ENCODE assay signal across 31 cellular contexts in genomic region chr7:29454899-29455451, GRCh38.
"Had no signal": no experiment of that assay in that cellular context is flagged by ENCODE, and none has a peak within 500 bp of the region (broad histone marks: within the 10 kb centered on the region; RNA-seq: fewer than 3 reads in every experiment).

No MANE protein-coding gene starts in this region.

- H3K27ac Mint-ChIP-seq: activated CD4-positive, alpha-beta T cell treated with anti-CD3 and anti-CD28 coated beads for 36 hours; activated naive CD8-positive, alpha-beta T cell treated with anti-CD3 and anti-CD28 coated beads for 36 hours; activated T-cell treated with anti-CD3 and anti-CD28 coated beads, Interleukin-2, amount 50 U/mL, for 72 hours; naive thymus-derived CD4-positive, alpha-beta T cell; stimulated activated memory B cell treated with anti-CD40 and anti-IgM and Interleukin-4, amounts not matched to agents 10 μg/mL and 1 μg/mL and 100 μg/mL, for 72 hours; stimulated activated naive CD8-positive, alpha-beta T cell treated with anti-CD3 and anti-CD28 coated beads, Interleukin-15, amount 100 ng/mL, for 72 hours had no signal

- H3K36me3 Mint-ChIP-seq: activated naive CD8-positive, alpha-beta T cell treated with anti-CD3 and anti-CD28 coated beads for 36 hours; naive thymus-derived CD4-positive, alpha-beta T cell; stimulated activated memory B cell treated with anti-CD40 and anti-IgM and Interleukin-4, amounts not matched to agents 10 μg/mL and 1 μg/mL and 100 μg/mL, for 72 hours had no signal

- DNase-seq: activated CD4-positive, alpha-beta T cell treated with anti-CD3 and anti-CD28 coated beads for 36 hours; activated CD4-positive, CD25-positive, alpha-beta regulatory T cell; activated naive CD4-positive, alpha-beta T cell; activated naive CD8-positive, alpha-beta T cell treated with anti-CD3 and anti-CD28 coated beads for 36 hours; activated T-cell treated with anti-CD3 and anti-CD28 coated beads for 4 hours; activated T-cell treated with anti-CD3 and anti-CD28 coated beads, Interleukin-2, amount 50 U/mL, for 72 hours; adrenal gland; aorta; body of pancreas; dorsolateral prefrontal cortex; effector memory CD4-positive, alpha-beta T cell; erythroblast; midbrain; naive thymus-derived CD4-positive, alpha-beta T cell; nucleus accumbens; pancreas; retina; sigmoid colon; small intestine; stimulated activated CD4-positive, alpha-beta T cell treated with anti-CD3 and anti-CD28 coated beads, Interleukin-1b, Interleukin-23, amount 100 ng/mL, for 48 hours; stimulated activated CD4-positive, alpha-beta T cell treated with anti-CD3 and anti-CD28 coated beads, Interleukin-4, amount 100 ng/mL, for 4 hours; stimulated activated CD8-positive, alpha-beta memory T cell treated with anti-CD3 and anti-CD28 coated beads, Interleukin-4, amount 100 ng/mL, for 48 hours; stimulated activated naive CD8-positive, alpha-beta T cell treated with anti-CD3 and anti-CD28 coated beads, Interleukin-15, amount 100 ng/mL, for 72 hours; substantia nigra; upper lobe of right lung had no signal

- H3K4me3 Mint-ChIP-seq: activated CD4-positive, alpha-beta T cell treated with anti-CD3 and anti-CD28 coated beads for 36 hours; activated naive CD8-positive, alpha-beta T cell treated with anti-CD3 and anti-CD28 coated beads for 36 hours; activated T-cell treated with anti-CD3 and anti-CD28 coated beads, Interleukin-2, amount 50 U/mL, for 72 hours; naive thymus-derived CD4-positive, alpha-beta T cell; neural crest cell; stimulated activated memory B cell treated with anti-CD40 and anti-IgM and Interleukin-4, amounts not matched to agents 10 μg/mL and 1 μg/mL and 100 μg/mL, for 72 hours; stimulated activated naive CD8-positive, alpha-beta T cell treated with anti-CD3 and anti-CD28 coated beads, Interleukin-15, amount 100 ng/mL, for 72 hours had no signal

- H3K4me3 ChIP-seq: adrenal gland, body of pancreas, coronary artery, dorsolateral prefrontal cortex, gastroesophageal sphincter, hepatocyte, pancreas, prostate gland, sigmoid colon, upper lobe of right lung had no signal

- H3K27ac ChIP-seq: adrenal gland, body of pancreas, coronary artery, gastroesophageal sphincter, hepatocyte, pancreas, prostate gland, sigmoid colon, upper lobe of right lung had no signal

- H3K9me3 Mint-ChIP-seq: activated naive CD8-positive, alpha-beta T cell treated with anti-CD3 and anti-CD28 coated beads for 36 hours; activated T-cell treated with anti-CD3 and anti-CD28 coated beads, Interleukin-2, amount 50 U/mL, for 72 hours; naive thymus-derived CD4-positive, alpha-beta T cell; neural crest cell; stimulated activated memory B cell treated with anti-CD40 and anti-IgM and Interleukin-4, amounts not matched to agents 10 μg/mL and 1 μg/mL and 100 μg/mL, for 72 hours; stimulated activated naive CD8-positive, alpha-beta T cell treated with anti-CD3 and anti-CD28 coated beads, Interleukin-15, amount 100 ng/mL, for 72 hours had no signal

- H3K4me1 Mint-ChIP-seq: activated CD4-positive, alpha-beta T cell treated with anti-CD3 and anti-CD28 coated beads for 36 hours; activated naive CD8-positive, alpha-beta T cell treated with anti-CD3 and anti-CD28 coated beads for 36 hours; stimulated activated memory B cell treated with anti-CD40 and anti-IgM and Interleukin-4, amounts not matched to agents 10 μg/mL and 1 μg/mL and 100 μg/mL, for 72 hours; stimulated activated naive CD8-positive, alpha-beta T cell treated with anti-CD3 and anti-CD28 coated beads, Interleukin-15, amount 100 ng/mL, for 72 hours had no signal

- H3K79me2 ChIP-seq: hepatocyte had no signal

- H3K36me3 ChIP-seq: adrenal gland, gastroesophageal sphincter, pancreas, prostate gland, sigmoid colon, upper lobe of right lung had no signal

- H3K4me2 ChIP-seq: hepatocyte had no signal

- H3K4me1 ChIP-seq: adrenal gland, body of pancreas, gastroesophageal sphincter, pancreas, sigmoid colon, upper lobe of right lung had no signal

- H3K27me3 Mint-ChIP-seq: activated CD4-positive, alpha-beta T cell treated with anti-CD3 and anti-CD28 coated beads for 36 hours; activated naive CD8-positive, alpha-beta T cell treated with anti-CD3 and anti-CD28 coated beads for 36 hours; stimulated activated naive CD8-positive, alpha-beta T cell treated with anti-CD3 and anti-CD28 coated beads, Interleukin-15, amount 100 ng/mL, for 72 hours had no signal

- ATAC-seq: activated CD4-positive, alpha-beta T cell treated with anti-CD3 and anti-CD28 coated beads for 36 hours; activated T-cell treated with anti-CD3 and anti-CD28 coated beads, Interleukin-2, amount 50 U/mL, for 72 hours; body of pancreas; gastroesophageal sphincter; naive thymus-derived CD4-positive, alpha-beta T cell; pancreas; stimulated activated memory B cell treated with anti-CD40 and anti-IgM and Interleukin-4, amounts not matched to agents 10 μg/mL and 1 μg/mL and 100 μg/mL, for 72 hours; stimulated activated naive CD8-positive, alpha-beta T cell treated with anti-CD3 and anti-CD28 coated beads, Interleukin-15, amount 100 ng/mL, for 72 hours; upper lobe of right lung had no signal

- H2AFZ ChIP-seq: hepatocyte had no signal

- H3K9me3 ChIP-seq: adrenal gland, body of pancreas, gastroesophageal sphincter, pancreas, prostate gland, upper lobe of right lung had no signal

- H3K27me3 ChIP-seq: adrenal gland, body of pancreas, dorsolateral prefrontal cortex, gastroesophageal sphincter, hepatocyte, pancreas, sigmoid colon, upper lobe of right lung had no signal
